Comparison of ENCODE assay signal across 7 cellular contexts in the genomic region with DNA sequence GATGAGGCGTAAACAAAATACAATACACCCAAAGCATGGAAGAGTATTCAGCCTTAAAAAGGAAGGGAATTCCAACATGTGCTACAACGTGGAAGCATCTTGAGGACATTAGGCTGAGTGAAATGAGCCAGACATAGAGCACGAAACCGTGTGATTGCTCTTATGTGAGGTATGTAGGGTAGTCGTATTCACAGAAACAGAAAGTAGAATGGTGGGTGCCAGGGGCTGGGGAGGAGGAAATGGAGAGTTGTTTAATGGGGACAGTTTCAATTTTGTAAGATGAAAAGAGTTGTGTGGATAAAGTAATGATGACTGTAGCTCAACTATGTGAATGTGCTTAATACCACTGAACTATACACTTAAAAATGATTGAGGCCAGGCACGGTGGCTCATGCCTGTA.
"Had no signal": no experiment of that assay in that cellular context is flagged by ENCODE, and none has a peak within 500 bp of the region (broad histone marks: within the 10 kb centered on the region; RNA-seq: fewer than 3 reads in every experiment).

No MANE protein-coding gene starts in this region.

- FAIRE-seq: H1, H54, HepG2 had no signal

- H3K4me3 Mint-ChIP-seq: H9 had no signal

- H3K27ac ChIP-seq: GM23248 had no signal

- H3K4me3 ChIP-seq: GM23248 had no signal

- DNase-seq: GM23248, H9, HCEC 1CT, KBM-7 had no signal

- H3K27ac Mint-ChIP-seq: H9 had no signal

- H3K9ac ChIP-seq: GM23248 had no signal

- H3K4me1 Mint-ChIP-seq: H9 had no signal

- H2AFZ ChIP-seq: GM23248 had no signal

- ATAC-seq: HepG2 had no signal
